In the genomic region with DNA sequence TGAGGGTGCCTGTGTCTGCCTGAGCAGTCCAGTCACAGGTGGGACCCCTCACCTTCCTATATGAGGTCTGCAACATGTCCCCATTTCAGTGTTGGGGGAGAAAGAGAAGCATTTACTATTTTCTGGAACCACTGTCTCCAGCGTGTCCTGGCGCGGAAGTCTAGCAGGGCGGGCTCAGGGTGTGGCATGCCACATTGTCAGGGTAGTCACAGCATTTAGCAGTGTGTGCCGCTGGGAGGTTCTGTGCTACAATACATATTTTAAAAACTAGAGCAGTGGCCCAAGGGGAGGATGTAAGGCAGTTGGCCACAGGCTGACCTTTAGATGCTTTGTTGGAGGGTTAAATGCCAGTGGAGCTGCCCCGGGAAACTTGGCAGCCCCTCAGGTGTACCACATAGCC, we compare ENCODE assay signal across 1 cellular context.
TF ChIP-seq lines count a peak whose summit lies in the region.

No MANE protein-coding gene starts in this region.

TF ChIP-seq in GM23338, 12 proteins besides CTCF, POLR2A, EP300 and RAD21 (continued from another document):
- TF ChIP-seq, protein P1, sequence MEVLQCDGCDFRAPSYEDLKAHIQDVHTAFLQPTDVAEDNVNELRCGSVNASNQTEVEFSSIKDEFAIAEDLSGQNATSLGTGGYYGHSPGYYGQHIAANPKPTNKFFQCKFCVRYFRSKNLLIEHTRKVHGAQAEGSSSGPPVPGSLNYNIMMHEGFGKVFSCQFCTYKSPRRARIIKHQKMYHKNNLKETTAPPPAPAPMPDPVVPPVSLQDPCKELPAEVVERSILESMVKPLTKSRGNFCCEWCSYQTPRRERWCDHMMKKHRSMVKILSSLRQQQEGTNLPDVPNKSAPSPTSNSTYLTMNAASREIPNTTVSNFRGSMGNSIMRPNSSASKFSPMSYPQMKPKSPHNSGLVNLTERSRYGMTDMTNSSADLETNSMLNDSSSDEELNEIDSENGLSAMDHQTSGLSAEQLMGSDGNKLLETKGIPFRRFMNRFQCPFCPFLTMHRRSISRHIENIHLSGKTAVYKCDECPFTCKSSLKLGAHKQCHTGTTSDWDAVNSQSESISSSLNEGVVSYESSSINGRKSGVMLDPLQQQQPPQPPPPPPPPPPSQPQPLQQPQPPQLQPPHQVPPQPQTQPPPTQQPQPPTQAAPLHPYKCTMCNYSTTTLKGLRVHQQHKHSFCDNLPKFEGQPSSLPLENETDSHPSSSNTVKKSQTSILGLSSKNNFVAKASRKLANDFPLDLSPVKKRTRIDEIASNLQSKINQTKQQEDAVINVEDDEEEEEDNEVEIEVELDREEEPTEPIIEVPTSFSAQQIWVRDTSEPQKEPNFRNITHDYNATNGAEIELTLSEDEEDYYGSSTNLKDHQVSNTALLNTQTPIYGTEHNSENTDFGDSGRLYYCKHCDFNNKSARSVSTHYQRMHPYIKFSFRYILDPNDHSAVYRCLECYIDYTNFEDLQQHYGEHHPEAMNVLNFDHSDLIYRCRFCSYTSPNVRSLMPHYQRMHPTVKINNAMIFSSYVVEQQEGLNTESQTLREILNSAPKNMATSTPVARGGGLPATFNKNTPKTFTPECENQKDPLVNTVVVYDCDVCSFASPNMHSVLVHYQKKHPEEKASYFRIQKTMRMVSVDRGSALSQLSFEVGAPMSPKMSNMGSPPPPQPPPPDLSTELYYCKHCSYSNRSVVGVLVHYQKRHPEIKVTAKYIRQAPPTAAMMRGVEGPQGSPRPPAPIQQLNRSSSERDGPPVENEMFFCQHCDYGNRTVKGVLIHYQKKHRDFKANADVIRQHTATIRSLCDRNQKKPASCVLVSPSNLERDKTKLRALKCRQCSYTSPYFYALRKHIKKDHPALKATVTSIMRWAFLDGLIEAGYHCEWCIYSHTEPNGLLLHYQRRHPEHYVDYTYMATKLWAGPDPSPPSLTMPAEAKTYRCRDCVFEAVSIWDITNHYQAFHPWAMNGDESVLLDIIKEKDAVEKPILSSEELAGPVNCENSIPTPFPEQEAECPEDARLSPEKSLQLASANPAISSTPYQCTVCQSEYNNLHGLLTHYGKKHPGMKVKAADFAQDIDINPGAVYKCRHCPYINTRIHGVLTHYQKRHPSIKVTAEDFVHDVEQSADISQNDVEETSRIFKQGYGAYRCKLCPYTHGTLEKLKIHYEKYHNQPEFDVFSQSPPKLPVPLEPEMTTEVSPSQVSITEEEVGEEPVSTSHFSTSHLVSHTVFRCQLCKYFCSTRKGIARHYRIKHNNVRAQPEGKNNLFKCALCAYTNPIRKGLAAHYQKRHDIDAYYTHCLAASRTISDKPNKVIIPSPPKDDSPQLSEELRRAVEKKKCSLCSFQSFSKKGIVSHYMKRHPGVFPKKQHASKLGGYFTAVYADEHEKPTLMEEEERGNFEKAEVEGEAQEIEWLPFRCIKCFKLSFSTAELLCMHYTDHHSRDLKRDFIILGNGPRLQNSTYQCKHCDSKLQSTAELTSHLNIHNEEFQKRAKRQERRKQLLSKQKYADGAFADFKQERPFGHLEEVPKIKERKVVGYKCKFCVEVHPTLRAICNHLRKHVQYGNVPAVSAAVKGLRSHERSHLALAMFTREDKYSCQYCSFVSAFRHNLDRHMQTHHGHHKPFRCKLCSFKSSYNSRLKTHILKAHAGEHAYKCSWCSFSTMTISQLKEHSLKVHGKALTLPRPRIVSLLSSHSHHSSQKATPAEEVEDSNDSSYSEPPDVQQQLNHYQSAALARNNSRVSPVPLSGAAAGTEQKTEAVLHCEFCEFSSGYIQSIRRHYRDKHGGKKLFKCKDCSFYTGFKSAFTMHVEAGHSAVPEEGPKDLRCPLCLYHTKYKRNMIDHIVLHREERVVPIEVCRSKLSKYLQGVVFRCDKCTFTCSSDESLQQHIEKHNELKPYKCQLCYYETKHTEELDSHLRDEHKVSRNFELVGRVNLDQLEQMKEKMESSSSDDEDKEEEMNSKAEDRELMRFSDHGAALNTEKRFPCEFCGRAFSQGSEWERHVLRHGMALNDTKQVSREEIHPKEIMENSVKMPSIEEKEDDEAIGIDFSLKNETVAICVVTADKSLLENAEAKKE (CRISPR knock-in tag; IDR thresholded peaks at IDR 0.05): no peak
